In genomic region chr6:38651121-38651784, GRCh38 we compare ENCODE assay signal across 21 cellular contexts.
"Had no signal": no experiment of that assay in that cellular context is flagged by ENCODE, and none has a peak within 500 bp of the region (broad histone marks: within the 10 kb centered on the region; RNA-seq: fewer than 3 reads in every experiment).

No MANE protein-coding gene starts in this region.

- H3K4me1 Mint-ChIP-seq: activated B cell treated with CpG ODN at 0.5 μM for 24 hours; activated CD4-positive, alpha-beta T cell treated with anti-CD3 and anti-CD28 coated beads, Interleukin-2, amount 10 ng/mL, durations not matched to agents 7 days and 5 days; T-cell had no signal

- H3K27ac ChIP-seq: breast epithelium, SK-N-MC had no signal

- H3K27me3 Mint-ChIP-seq: activated B cell treated with CpG ODN at 0.5 μM for 24 hours; activated CD4-positive, alpha-beta memory T cell treated with anti-CD3 and anti-CD28 coated beads for 36 hours; activated CD4-positive, alpha-beta T cell treated with anti-CD3 and anti-CD28 coated beads, Interleukin-2, amount 10 ng/mL, durations not matched to agents 7 days and 5 days; activated naive CD8-positive, alpha-beta T cell; T-cell had no signal

- H3K4me3 Mint-ChIP-seq: activated B cell treated with CpG ODN at 0.5 μM for 24 hours; activated CD4-positive, alpha-beta memory T cell treated with anti-CD3 and anti-CD28 coated beads for 36 hours; activated CD4-positive, alpha-beta T cell treated with anti-CD3 and anti-CD28 coated beads, Interleukin-2, amount 10 ng/mL, durations not matched to agents 7 days and 5 days; activated naive CD4-positive, alpha-beta T cell treated with anti-CD3 and anti-CD28 coated beads for 36 hours; activated naive CD8-positive, alpha-beta T cell; activated T-cell treated with anti-CD3 and anti-CD28 coated beads, Interleukin-2, amount 50 U/mL, for 4 hours; T-cell had no signal

- H3K36me3 ChIP-seq: breast epithelium had no signal

- ATAC-seq: activated T-cell treated with anti-CD3 and anti-CD28 coated beads, Interleukin-2, amount 50 U/mL, for 4 hours; Right ventricle myocardium inferior; T-cell had no signal

- H3K4me3 ChIP-seq: breast epithelium, SK-N-MC had no signal

- H3K27ac Mint-ChIP-seq: activated B cell treated with CpG ODN at 0.5 μM for 24 hours; activated CD4-positive, alpha-beta memory T cell treated with anti-CD3 and anti-CD28 coated beads for 36 hours; activated CD4-positive, alpha-beta T cell treated with anti-CD3 and anti-CD28 coated beads, Interleukin-2, amount 10 ng/mL, durations not matched to agents 7 days and 5 days; activated naive CD4-positive, alpha-beta T cell treated with anti-CD3 and anti-CD28 coated beads for 36 hours; activated naive CD8-positive, alpha-beta T cell; T-cell had no signal

- H3K9me3 Mint-ChIP-seq: activated CD4-positive, alpha-beta memory T cell treated with anti-CD3 and anti-CD28 coated beads for 36 hours had no signal

- H3K4me1 ChIP-seq: breast epithelium had no signal

- DNase-seq: activated B cell treated with CpG ODN at 0.5 μM for 24 hours; activated CD4-positive, alpha-beta memory T cell treated with anti-CD3 and anti-CD28 coated beads for 36 hours; activated CD4-positive, alpha-beta T cell treated with anti-CD3 and anti-CD28 coated beads, Interleukin-2, amount 10 ng/mL, durations not matched to agents 7 days and 5 days; activated CD8-positive, alpha-beta memory T cell treated with anti-CD3 and anti-CD28 coated beads for 24 hours; activated effector memory CD4-positive, alpha-beta T cell treated with anti-CD3 and anti-CD28 coated beads, Interleukin-2, amount 50 U/mL, for 16 hours; activated naive CD4-positive, alpha-beta T cell treated with anti-CD3 and anti-CD28 coated beads for 36 hours; activated T-cell treated with anti-CD3 and anti-CD28 coated beads, Interleukin-2, amount 50 U/mL, for 4 hours; caudate nucleus; Karpas-422; NCI-H1048; NCI-H146; NCI-H187 treated with DMSO at 0.1 percent for 48 hours; NCI-H2081 treated with DMSO at 0.1 percent for 48 hours; NCI-H446; NCI-H524; T-cell; T1000 had no signal

- H3K27me3 ChIP-seq: breast epithelium had no signal

- H3K9me3 ChIP-seq: breast epithelium had no signal
